Comparison of ENCODE assay signal across 32 cellular contexts in genomic region chr12:101995684-101996083, GRCh38.
"Had no signal": no experiment of that assay in that cellular context is flagged by ENCODE, and none has a peak within 500 bp of the region (broad histone marks: within the 10 kb centered on the region; RNA-seq: fewer than 3 reads in every experiment).

No MANE protein-coding gene starts in this region.

- ATAC-seq: activated CD8-positive, alpha-beta T cell treated with anti-CD3 and anti-CD28 coated beads for 36 hours; activated T-cell treated with anti-CD3 and anti-CD28 coated beads, Interleukin-2, amount 50 U/mL, for 72 hours; activated T-helper 17 cell treated with anti-CD3 and anti-CD28 coated beads, Interleukin-2, amount 50 U/mL, for 72 hours had no signal

- DNase-seq: activated CD4-positive, alpha-beta T cell treated with anti-CD3 and anti-CD28 coated beads for 1 hour; activated CD4-positive, alpha-beta T cell treated with anti-CD3 and anti-CD28 coated beads for 48 hours; activated CD4-positive, alpha-beta T cell treated with anti-CD3 and anti-CD28 coated beads, Interleukin-2, amount 50 U/mL, for 4 hours; activated CD4-positive, CD25-positive, alpha-beta regulatory T cell; activated CD8-positive, alpha-beta T cell treated with anti-CD3 and anti-CD28 coated beads for 36 hours; activated effector memory CD4-positive, alpha-beta T cell treated with anti-CD3 and anti-CD28 coated beads, Interleukin-2, amount 50 U/mL, for 16 hours; activated naive CD4-positive, alpha-beta T cell; activated naive CD4-positive, alpha-beta T cell treated with anti-CD3 and anti-CD28 coated beads, Interleukin-2, amount 50 U/mL, for 16 hours; activated naive CD8-positive, alpha-beta T cell treated with anti-CD3 and anti-CD28 coated beads for 36 hours; activated T-cell treated with anti-CD3 and anti-CD28 coated beads, Interleukin-2, amount 50 U/mL, for 1 hour; activated T-cell treated with anti-CD3 and anti-CD28 coated beads, Interleukin-2, amount 50 U/mL, for 72 hours; amniotic stem cell; aorta; brain microvascular endothelial cell; central memory CD4-positive, alpha-beta T cell; Karpas-422; KBM-7; MG63; NCI-H1048; NCI-H146; NCI-H187; NCI-H2081 treated with DMSO at 0.1 percent for 48 hours; NCI-H345; NCI-H526 treated with DMSO at 0.1 percent for 48 hours; PC-9; Right ventricle myocardium superior; SW 1271; T-helper 1 cell; T-helper 2 cell; T-helper 9 cell; WERI-Rb-1 had no signal
